22 cellular contexts compared by ENCODE assay signal in the genomic region with DNA sequence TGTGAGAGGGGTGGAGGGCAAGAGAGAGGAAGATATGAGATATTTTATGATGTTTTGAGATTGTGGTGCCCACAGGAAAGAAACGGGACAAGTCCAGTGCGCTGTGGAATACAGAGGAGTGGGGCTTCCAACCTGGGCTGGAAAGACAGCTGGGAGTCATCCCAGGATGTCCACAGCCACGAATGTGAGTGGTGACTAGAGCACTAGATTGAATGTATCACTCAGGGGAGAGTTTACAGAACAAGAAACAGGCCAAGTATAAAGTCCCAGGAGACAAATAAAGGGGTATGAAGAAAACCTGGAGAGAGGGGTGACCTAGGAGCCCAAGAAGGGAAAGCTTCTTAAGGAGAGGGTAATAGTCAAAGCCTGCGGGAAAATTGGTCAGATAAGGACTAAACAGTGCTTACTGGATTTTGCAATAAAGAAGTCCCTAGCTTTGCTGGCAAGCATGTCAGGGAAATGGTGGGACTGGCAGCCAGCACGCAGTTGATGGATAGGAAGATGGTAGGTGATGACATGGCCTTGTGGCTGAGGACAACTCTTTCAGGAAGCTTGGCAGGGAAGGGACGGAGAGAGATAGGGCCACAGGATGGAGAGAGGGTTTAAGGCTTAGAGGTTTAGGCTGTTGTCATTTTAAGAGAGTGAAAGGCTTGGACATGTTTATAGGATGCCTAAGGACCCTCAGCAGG.
"Had no signal": no experiment of that assay in that cellular context is flagged by ENCODE, and none has a peak within 500 bp of the region (broad histone marks: within the 10 kb centered on the region; RNA-seq: fewer than 3 reads in every experiment).

No MANE protein-coding gene starts in this region.

- H3K27me3 ChIP-seq: hepatocyte, neural progenitor cell, ovary, sigmoid colon, testis, transverse colon had no signal

- H3K36me3 Mint-ChIP-seq: memory B cell; natural killer cell treated with Interleukin-12 subunit alpha and Interleukin-12 subunit beta and Interleukin-15 and Interleukin-18, amount 100 ng/mL, for 72 hours; stimulated activated naive B cell treated with anti-CD40 and anti-IgM and Interleukin-4, amounts not matched to agents 10 μg/mL and 1 μg/mL and 100 μg/mL, for 72 hours had no signal

- H3K4me3 ChIP-seq: coronary artery, hepatocyte, lower lobe of right lung, neural progenitor cell, ovary, sigmoid colon, skin epidermis, testis, transverse colon had no signal

- H3K4me1 ChIP-seq: lower lobe of right lung, neural progenitor cell, sigmoid colon, testis, transverse colon had no signal

- ATAC-seq: stimulated activated naive B cell treated with anti-CD40 and anti-IgM and Interleukin-4, amounts not matched to agents 10 μg/mL and 1 μg/mL and 100 μg/mL, for 72 hours; stimulated activated naive CD8-positive, alpha-beta T cell treated with anti-CD3 and anti-CD28 coated beads, Interleukin-15, amount 100 ng/mL, for 72 hours had no signal

- H3K36me3 ChIP-seq: lower lobe of right lung, neural progenitor cell, ovary, sigmoid colon, transverse colon had no signal

- H3K4me3 Mint-ChIP-seq: endodermal cell; memory B cell; natural killer cell treated with Interleukin-12 subunit alpha and Interleukin-12 subunit beta and Interleukin-15 and Interleukin-18, amount 100 ng/mL, for 72 hours; neural progenitor cell; stimulated activated naive B cell treated with anti-CD40 and anti-IgM and Interleukin-4, amounts not matched to agents 10 μg/mL and 1 μg/mL and 100 μg/mL, for 72 hours; stimulated activated naive CD8-positive, alpha-beta T cell treated with anti-CD3 and anti-CD28 coated beads, Interleukin-15, amount 100 ng/mL, for 72 hours had no signal

- DNase-seq: central memory CD4-positive, alpha-beta T cell; effector CD4-positive, alpha-beta T cell; endodermal cell; erythroblast; lower lobe of right lung; midbrain; nucleus accumbens; ovary; sigmoid colon; stimulated activated CD4-positive, alpha-beta T cell treated with anti-CD3 and anti-CD28 coated beads, Interleukin-2, amount 100 ng/mL, for 24 hours; stimulated activated CD4-positive, alpha-beta T cell treated with anti-CD3 and anti-CD28 coated beads, Interleukin-4, amount 100 ng/mL, for 4 hours; stimulated activated naive B cell treated with anti-CD40 and anti-IgM and Interleukin-4, amounts not matched to agents 10 μg/mL and 1 μg/mL and 100 μg/mL, for 72 hours; stimulated activated naive CD8-positive, alpha-beta T cell treated with anti-CD3 and anti-CD28 coated beads, Interleukin-15, amount 100 ng/mL, for 72 hours; testis; transverse colon had no signal

- H3K4me1 Mint-ChIP-seq: memory B cell; stimulated activated naive B cell treated with anti-CD40 and anti-IgM and Interleukin-4, amounts not matched to agents 10 μg/mL and 1 μg/mL and 100 μg/mL, for 72 hours; stimulated activated naive CD8-positive, alpha-beta T cell treated with anti-CD3 and anti-CD28 coated beads, Interleukin-15, amount 100 ng/mL, for 72 hours had no signal

- H3K27ac Mint-ChIP-seq: endodermal cell; memory B cell; natural killer cell treated with Interleukin-12 subunit alpha and Interleukin-12 subunit beta and Interleukin-15 and Interleukin-18, amount 100 ng/mL, for 72 hours; neural progenitor cell; progenitor cell of endocrine pancreas; stimulated activated naive B cell treated with anti-CD40 and anti-IgM and Interleukin-4, amounts not matched to agents 10 μg/mL and 1 μg/mL and 100 μg/mL, for 72 hours had no signal

- H3K9me3 ChIP-seq: lower lobe of right lung, ovary, sigmoid colon, testis, transverse colon had no signal

- H3K27ac ChIP-seq: coronary artery, hepatocyte, lower lobe of right lung, neural progenitor cell, ovary, sigmoid colon, skin epidermis, testis, transverse colon had no signal

- H3K9me3 Mint-ChIP-seq: natural killer cell treated with Interleukin-12 subunit alpha and Interleukin-12 subunit beta and Interleukin-15 and Interleukin-18, amount 100 ng/mL, for 72 hours had no signal
